Comparison of ENCODE assay signal across 1 cellular context in genomic region chr22:24952837-24953293, GRCh38.
TF ChIP-seq lines count a peak whose summit lies in the region.

No MANE protein-coding gene starts in this region.

TF ChIP-seq in HepG2, 621 proteins besides CTCF, POLR2A, EP300 and RAD21 (continued from another document and continues in another):
- no peak for TF ChIP-seq E2F2 (CRISPR knock-in tag; IDR thresholded peaks at IDR 0.05; ENCODE audit: borderline replicate concordance)
- TF ChIP-seq ZNF33B (CRISPR knock-in tag; IDR thresholded peaks at IDR 0.05): 0 out of 2 replicates have a peak, but pooled peaks have one; percentile 54
- no peak for TF ChIP-seq ZNF512B (CRISPR knock-in tag; IDR thresholded peaks at IDR 0.05; ENCODE audit: borderline replicate concordance)
- no peak for TF ChIP-seq ZNF232 (CRISPR knock-in tag; IDR thresholded peaks at IDR 0.05; ENCODE audit: borderline replicate concordance)
- TF ChIP-seq ZNF543 (CRISPR knock-in tag; IDR thresholded peaks at IDR 0.05): 0 out of 2 replicates have a peak, but pooled peaks have one; percentile 25
- TF ChIP-seq ZNF230 (CRISPR knock-in tag; IDR thresholded peaks at IDR 0.05): no peak
- TF ChIP-seq SNAPC4 (CRISPR knock-in tag; IDR thresholded peaks at IDR 0.05): no peak
- TF ChIP-seq AHDC1 (CRISPR knock-in tag; IDR thresholded peaks at IDR 0.05; ENCODE audit: borderline replicate concordance): no peak
- TF ChIP-seq ZNF598 (CRISPR knock-in tag; IDR thresholded peaks at IDR 0.05; ENCODE audit: borderline replicate concordance): no peak
- no peak for TF ChIP-seq ATF3 (CRISPR knock-in tag; IDR thresholded peaks at IDR 0.05)
- TF ChIP-seq SRSF4 (IDR thresholded peaks at IDR 0.05; ENCODE audit: low read depth, low read length, poor library complexity, severe bottlenecking): no peak
- TF ChIP-seq RARA (CRISPR knock-in tag; IDR thresholded peaks at IDR 0.05): no peak
- TF ChIP-seq ZNF354B (CRISPR knock-in tag; IDR thresholded peaks at IDR 0.05): no peak
- TF ChIP-seq ZBTB34 (CRISPR knock-in tag; IDR thresholded peaks at IDR 0.05): no peak
- TF ChIP-seq PHF8 (CRISPR knock-in tag; IDR thresholded peaks at IDR 0.05): peak; percentile 33; the same call in 1 of the 2 replicates
- TF ChIP-seq POLR2AphosphoS5 (IDR thresholded peaks at IDR 0.05; ENCODE audit: low read depth, low read length): peak; percentile 41; the same call in 1 of the 2 replicates
- TF ChIP-seq HNRNPL (IDR thresholded peaks at IDR 0.05; ENCODE audit: low read depth, low read length): 0 out of 2 replicates have a peak, but pooled peaks have one; percentile 49
- no peak for TF ChIP-seq HNF1B (CRISPR knock-in tag; IDR thresholded peaks at IDR 0.05)
- TF ChIP-seq CSRNP1 (CRISPR knock-in tag; IDR thresholded peaks at IDR 0.05): 0 out of 2 replicates have a peak, but pooled peaks have one; percentile 23
- 0 out of 2 replicates have a peak, but pooled peaks have one; percentile 14 for TF ChIP-seq ZNF563 (CRISPR knock-in tag; IDR thresholded peaks at IDR 0.05)
- no peak for TF ChIP-seq HDAC1 (CRISPR knock-in tag; IDR thresholded peaks at IDR 0.05)
- TF ChIP-seq ZSCAN21 (CRISPR knock-in tag; IDR thresholded peaks at IDR 0.05; ENCODE audit: borderline replicate concordance): no peak
- no peak for TF ChIP-seq ZKSCAN8 (CRISPR knock-in tag; IDR thresholded peaks at IDR 0.05; ENCODE audit: borderline replicate concordance)
- TF ChIP-seq PAX8 (CRISPR knock-in tag; IDR thresholded peaks at IDR 0.05; ENCODE audit: borderline replicate concordance): 0 out of 2 replicates have a peak, but pooled peaks have one; percentile 17
- no peak for TF ChIP-seq CBX5 (CRISPR knock-in tag; IDR thresholded peaks at IDR 0.05; ENCODE audit: borderline replicate concordance)
- no peak for TF ChIP-seq ZBTB49 (CRISPR knock-in tag; IDR thresholded peaks at IDR 0.05; ENCODE audit: borderline replicate concordance)
- peak; percentile 12 for TF ChIP-seq ZBTB14 (CRISPR knock-in tag; IDR thresholded peaks at IDR 0.05)
- peak; percentile 32; the same call in 1 of the 2 replicates for TF ChIP-seq ELF4 (CRISPR knock-in tag; IDR thresholded peaks at IDR 0.05; ENCODE audit: borderline replicate concordance)
- TF ChIP-seq FIP1L1 (IDR thresholded peaks at IDR 0.05; ENCODE audit: borderline replicate concordance, insufficient read depth, low read depth, low read length): no peak
- no peak for TF ChIP-seq ZNF431 (CRISPR knock-in tag; IDR thresholded peaks at IDR 0.05; ENCODE audit: borderline replicate concordance, low read depth)
